In genomic region chr5:43358338-43358737, GRCh38 we compare ENCODE assay signal across 34 cellular contexts. TPM values are rescaled to one million over a fixed set of nuclear protein-coding genes. Genes with fewer than 3 reads are reported as not detected.
"Had no signal": no experiment of that assay in that cellular context is flagged by ENCODE, and none has a peak within 500 bp of the region (broad histone marks: within the 10 kb centered on the region; RNA-seq: fewer than 3 reads in every experiment).

No MANE protein-coding gene starts in this region.

- H3K36me3 ChIP-seq: adrenal gland, MG63 had no signal

- H3K4me3 ChIP-seq: adrenal gland, body of pancreas, MG63 had no signal

- FAIRE-seq: astrocyte, bronchial epithelial cell had no signal

- H3K27ac ChIP-seq: body of pancreas had no signal

- ATAC-seq: activated CD4-positive, alpha-beta T cell treated with anti-CD3 and anti-CD28 coated beads for 36 hours; activated CD4-positive, CD25-positive, alpha-beta regulatory T cell treated with anti-CD3 and anti-CD28 coated beads, Interleukin-2, amount 50 U/mL, for 24 hours; activated CD8-positive, alpha-beta T cell treated with anti-CD3 and anti-CD28 coated beads, Interleukin-2, amount 10 ng/mL, durations not matched to agents 7 days and 5 days; activated naive CD4-positive, alpha-beta T cell treated with anti-CD3 and anti-CD28 coated beads, Interleukin-2, amount 50 U/mL, for 72 hours; activated T-cell treated with anti-CD3 and anti-CD28 coated beads, Interleukin-2, amount 50 U/mL, for 4 hours; body of pancreas; WTC11 had no signal

- H3K9me3 ChIP-seq: body of pancreas had no signal

- H3K27me3 ChIP-seq: adrenal gland, body of pancreas, MG63 had no signal

- DNase-seq: activated CD4-positive, alpha-beta T cell treated with anti-CD3 and anti-CD28 coated beads for 36 hours; activated CD4-positive, alpha-beta T cell treated with anti-CD3 and anti-CD28 coated beads, Interleukin-2, amount 10 ng/mL, durations not matched to agents 7 days and 5 days; activated CD4-positive, alpha-beta T cell treated with anti-CD3 and anti-CD28 coated beads, Interleukin-2, amount 50 U/mL, for 48 hours; activated CD8-positive, alpha-beta T cell treated with anti-CD3 and anti-CD28 coated beads, Interleukin-2, amount 10 ng/mL, durations not matched to agents 7 days and 5 days; activated gamma-delta T cell treated with Interleukin-2 at 50 U/mL for 16 hours; activated naive CD4-positive, alpha-beta T cell treated with anti-CD3 and anti-CD28 coated beads for 36 hours; activated T-cell treated with anti-CD3 and anti-CD28 coated beads for 4 hours; activated T-cell treated with anti-CD3 and anti-CD28 coated beads, Interleukin-2, amount 50 U/mL, for 4 hours; adrenal gland; body of pancreas; central memory CD4-positive, alpha-beta T cell; Kasumi-1; KG1; MG63; NCI-H1048; NCI-H1105 treated with DMSO at 0.1 percent for 48 hours; NCI-H1436; NCI-H1694; NCI-H1930; NCI-H2081 treated with DMSO at 0.1 percent for 48 hours; NCI-H226; NCI-H446 treated with DMSO at 0.1 percent for 48 hours; NCI-H524 treated with DMSO at 0.1 percent for 48 hours; Right ventricle myocardium superior; SW 1271; T-helper 1 cell; T-helper 2 cell; T-helper 9 cell had no signal

- H3K4me1 ChIP-seq: adrenal gland, body of pancreas had no signal

RNA-seq across cellular contexts. Expression of gene CCL28, which starts 53.9 kb away (rescaled TPM):
- total RNA-seq: OCI-LY7 had no signal
